ENCODE assay signal across 8 cellular contexts in genomic region chr12:125185740-125186470, GRCh38. TPM values are rescaled to one million over a fixed set of nuclear protein-coding genes. Genes with fewer than 3 reads are reported as not detected.
DNase-seq lines count a peak whose midpoint lies in the region; ATAC-seq and TF ChIP-seq lines count a peak whose summit lies in the region.

Gene TMEM132B, plus strand, starts transcription at chr12:125186386.

- no peak for TF ChIP-seq POLR2A in Peyer's patch (IDR thresholded peaks at IDR 0.05)
- TF ChIP-seq POLR2A in gastrocnemius medialis (IDR thresholded peaks at IDR 0.05) = peak; percentile 22 to 41

- no peaks in the 10 kb centered on the region for H3K9me3 ChIP-seq in Peyer's patch
- no peaks in the 10 kb centered on the region for H3K9me3 ChIP-seq in gastrocnemius medialis

- in situ Hi-C loops in gastrocnemius medialis (cut with MboI; ENCODE audit: low sequenced_read_pairs in 4 of 4) = no loop called here

- H3K27me3 ChIP-seq in Peyer's patch (peaks cover 0 to 17% of the 10 kb centered on the region in 2 donors), gastrocnemius medialis (peaks cover 28 to 38% (median 34%) of the 10 kb centered on the region in 3 donors)

- H3K4me1 ChIP-seq in Peyer's patch = peaks cover 0 to 15% (median 6%) of the 10 kb centered on the region in 4 donors
- H3K4me1 ChIP-seq in gastrocnemius medialis = peaks cover 7 to 17% of the 10 kb centered on the region in 2 donors

- H3K27ac ChIP-seq in Peyer's patch (no peak within 1 kb of the TSS), gastrocnemius medialis (no peak within 1 kb of the TSS)

- H3K4me3 ChIP-seq in AG04449 (ENCODE audit: low read depth, low read length) (peak within 1 kb of the TSS; percentile 54), Peyer's patch (peak within 1 kb of the TSS in 3 of 4 donors; percentile 29 to 47 (median 33)), gastrocnemius medialis (peak within 1 kb of the TSS; percentile 40 to 49 (median 43))

- no peak for DNase-seq in AG04449 (ENCODE audit: low read depth, low spot score)
- DNase-seq in HT1080 (ENCODE audit: low read depth) = peak; percentile 60
- DNase-seq in Peyer's patch = peak; percentile 19 to 73 (median 71)
- DNase-seq in astrocyte of the hippocampus (ENCODE audit: low read depth, low spot score) = peak; percentile 89
- DNase-seq in hypothalamus (lab: John Stamatoyannopoulos, UW) = peak in 46 of 51 donors; percentile 9 to 88 (median 68)
- DNase-seq in gastrocnemius medialis = peak; percentile 20 to 33

- intact Hi-C loops in gastrocnemius medialis (cut with DNase I; ENCODE audit: low total_unique reads) = no loop called here

- TF ChIP-seq CTCF in AG04449 (IDR thresholded peaks at IDR 0.05; ENCODE audit: insufficient read depth, low read length, missing control alignments) (peak; percentile 44), Peyer's patch (IDR thresholded peaks at IDR 0.05) (peak in 4 of 6 experiments; percentile 9 to 45 (median 40)), gastrocnemius medialis (IDR thresholded peaks at IDR 0.05 in 4 of 5, conservative IDR thresholded peaks at IDR 0.05 in 1 of 5) (peak in 2 of 5 experiments; percentile 38 to 55)

- CTCF ChIA-PET in AG04449 (lab: Yijun Ruan, JAX) = interaction anchor here (1.1 to 1.9 kb wide), 4 partner anchors 17 to 219 kb away, joined by 3 to 5 read pairs (median 4); no protein-coding TSS in a partner anchor

- ATAC-seq in GM18498 (IDR thresholded peaks at IDR 0.05; ENCODE audit: unreplicated experiment) (peak; percentile 69), gastrocnemius medialis (peak; percentile 35 to 61), HG03095 (IDR thresholded peaks at IDR 0.05; ENCODE audit: unreplicated experiment) (no peak)

- POLR2A ChIA-PET in AG04449 (lab: Yijun Ruan, JAX) = no interaction called here

- no peaks in the 10 kb centered on the region for H3K36me3 ChIP-seq in Peyer's patch
- H3K36me3 ChIP-seq in gastrocnemius medialis = no peaks in the 10 kb centered on the region

RNA-seq across cellular contexts. Expression of gene TMEM132B, which starts in this region (rescaled TPM):
- 0.23 and 0.34 TPM in 2 replicates for total RNA-seq in HT1080 (2014; rRNA removed; shearing (Covaris generic))
- polyA plus RNA-seq in HT1080 (2015; cell fraction: cytosol; rRNA removed) = 0.12 and 0.46 TPM in 2 replicates
- polyA plus RNA-seq in HT1080 (2015; cell fraction: nucleus; rRNA removed) = 0.81 and 2.7 TPM in 2 replicates
- 1 to 10 TPM in 1 of 4 donors, under 1 TPM in 2, not detected in 1; 0.13 to 1.7 (median 0.38) TPM for total RNA-seq in Peyer's patch
- total RNA-seq in gastrocnemius medialis = 1 to 10 TPM; 1.6 to 4.9 (median 2.9) TPM

Comparison
In these comparisons a context has a peak if more than half of its experiments do, and no peak if none do; other contexts are left out.
1. POLR2A ChIP-seq: peak in gastrocnemius medialis (2 of 2); none in Peyer's patch (0 of 2).
2. Peak in every context shown above with its lines, with median percentiles within 50 percentile points of each other: H3K4me3 ChIP-seq.